Comparison of ENCODE assay signal across 20 cellular contexts in the genomic region with DNA sequence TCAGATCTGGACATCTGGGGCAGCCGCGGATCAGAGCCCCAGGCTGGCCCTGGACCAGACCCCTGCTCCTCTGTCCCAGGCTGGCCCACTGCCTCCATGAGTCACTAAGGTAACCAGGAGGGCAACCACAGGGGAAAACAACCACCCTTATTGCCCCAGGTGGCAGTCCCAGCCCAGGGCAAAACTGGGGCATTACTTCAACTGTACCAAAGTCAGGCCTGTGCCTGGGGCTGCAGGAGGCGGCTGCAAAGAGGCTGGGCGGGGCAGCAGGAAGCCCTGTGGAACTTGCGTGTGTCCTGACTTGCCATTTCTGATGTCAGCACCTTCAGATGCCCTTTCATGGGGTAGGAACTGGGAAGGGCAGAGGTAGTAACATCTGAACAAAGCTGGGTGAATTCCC. TPM values are rescaled to one million over a fixed set of nuclear protein-coding genes. Genes with fewer than 3 reads are reported as not detected.
DNase-seq lines count a peak whose midpoint lies in the region; ATAC-seq, FAIRE-seq and TF ChIP-seq lines count a peak whose summit lies in the region.
"Had no signal": no experiment of that assay in that cellular context is flagged by ENCODE, and none has a peak within 500 bp of the region (broad histone marks: within the 10 kb centered on the region; RNA-seq: fewer than 3 reads in every experiment).

No MANE protein-coding gene starts in this region.

- H3K9me3 Mint-ChIP-seq in activated CD4-positive, alpha-beta T cell treated with anti-CD3 and anti-CD28 coated beads, Interleukin-2, amount 10 ng/mL, durations not matched to agents 24 days and 14 days: no peaks in the 10 kb centered on the region
- no peaks in the 10 kb centered on the region for H3K9me3 Mint-ChIP-seq in activated CD4-positive, alpha-beta T cell treated with anti-CD3 and anti-CD28 coated beads for 36 hours (ENCODE audit: low read depth)
- H3K9me3 Mint-ChIP-seq: WTC11 had no signal

- H2AFZ ChIP-seq in mammary epithelial cell (ENCODE audit: low read depth, low read length) (peak overlapping the region; percentile 66), osteoblast (ENCODE audit: low read length) (no peak overlapping the region)

- CTCF ChIA-PET in activated CD4-positive, alpha-beta T cell treated with anti-CD3 and anti-CD28 coated beads for 36 hours (lab: Charles Lee): interaction anchor here (0.7 to 5.4 kb wide), 7 partner anchors 17 to 603 kb away, joined by 3 to 75 read pairs (median 3); no protein-coding TSS in a partner anchor
- CTCF ChIA-PET in mammary epithelial cell (lab: Charles Lee; ENCODE audit: low non-redundant PET): interaction anchor here (0.5 kb wide), 1 partner anchor 53 kb away, joined by 8 read pairs; no protein-coding TSS in a partner anchor

- WGBS in mammary epithelial cell (ENCODE audit: low coverage, missing lambda C conversion rate): 7% methylated on average over 2 of the region's 5 CpGs

- H3K79me2 ChIP-seq in mammary epithelial cell (ENCODE audit: insufficient read depth, low read length) (no peaks in the 10 kb centered on the region), osteoblast (ENCODE audit: insufficient read depth, low read length) (no peaks in the 10 kb centered on the region)

- H3K4me3 ChIP-seq in mammary epithelial cell (replicated peaks in 1 of 3; ENCODE audit: insufficient read depth in 1 of 3, low read depth in 2 of 3, low read length in 3 of 3) (no peak overlapping the region), osteoblast (ENCODE audit: insufficient read depth, low read length) (no peak overlapping the region), SJCRH30 (no peak overlapping the region)
- H3K4me3 ChIP-seq: tibial artery had no signal

- H3K9me3 ChIP-seq in mammary epithelial cell (replicated peaks; ENCODE audit: insufficient read depth, low read length) (no peaks in the 10 kb centered on the region), osteoblast (ENCODE audit: low read depth, low read length) (no peaks in the 10 kb centered on the region), SJCRH30 (replicated peaks) (no peaks in the 10 kb centered on the region)
- H3K9me3 ChIP-seq: neutrophil, tibial artery had no signal

- no peak for FAIRE-seq in RCC 7860 (lab: Jason Lieb, UNC)

- no peaks in the 10 kb centered on the region for H3K36me3 Mint-ChIP-seq in activated CD4-positive, alpha-beta T cell treated with anti-CD3 and anti-CD28 coated beads, Interleukin-2, amount 10 ng/mL, durations not matched to agents 24 days and 14 days (ENCODE audit: low read depth)
- H3K36me3 Mint-ChIP-seq in activated CD4-positive, alpha-beta T cell treated with anti-CD3 and anti-CD28 coated beads for 36 hours (ENCODE audit: low read depth): no peaks in the 10 kb centered on the region
- H3K36me3 Mint-ChIP-seq: WTC11 had no signal

- DNase-seq in activated CD4-positive, alpha-beta T cell treated with anti-CD3 and anti-CD28 coated beads, Interleukin-2, amount 10 ng/mL, durations not matched to agents 24 days and 14 days: peak; percentile 71
- no peak for DNase-seq in activated CD4-positive, alpha-beta T cell treated with anti-CD3 and anti-CD28 coated beads for 36 hours
- DNase-seq in RPMI7951 (ENCODE audit: low read depth) (peak; percentile 59), mammary epithelial cell (peak; percentile 86), osteoblast (ENCODE audit: insufficient read length, low spot score, missing footprints) (peak; percentile 34), KG1 (lab: John Stamatoyannopoulos, UW) (no peak), RCC 7860 (ENCODE audit: low spot score) (no peak), SJCRH30 (no peak)
- DNase-seq: DMS79 treated with DMSO at 0.1 percent for 48 hours; GOT3; mesendoderm; NCI-H1930; NCI-H526 treated with DMSO at 0.1 percent for 48 hours; stimulated activated CD4-positive, alpha-beta T cell treated with anti-CD3 and anti-CD28 coated beads, Interleukin-4, amount 100 ng/mL, for 24 hours; tibial artery had no signal

- H3K4me1 Mint-ChIP-seq in activated CD4-positive, alpha-beta T cell treated with anti-CD3 and anti-CD28 coated beads, Interleukin-2, amount 10 ng/mL, durations not matched to agents 24 days and 14 days: peaks cover 51% of the 10 kb centered on the region
- peaks cover 38% of the 10 kb centered on the region for H3K4me1 Mint-ChIP-seq in activated CD4-positive, alpha-beta T cell treated with anti-CD3 and anti-CD28 coated beads for 36 hours

- peak overlapping the region; percentile 76 for H3K27ac Mint-ChIP-seq in activated CD4-positive, alpha-beta T cell treated with anti-CD3 and anti-CD28 coated beads, Interleukin-2, amount 10 ng/mL, durations not matched to agents 24 days and 14 days
- no peak overlapping the region for H3K27ac Mint-ChIP-seq in activated CD4-positive, alpha-beta T cell treated with anti-CD3 and anti-CD28 coated beads for 36 hours
- H3K27ac Mint-ChIP-seq: WTC11 had no signal

- dilution Hi-C loops in mammary epithelial cell (cut with HindIII; ENCODE audit: low sequenced_read_pairs): loop anchor here (5.0 to 25.0 kb wide), 5 partner anchors 56 to 697 kb away; partner anchors contain the start of genes NPL and RNASEL

- intact Hi-C loops in activated CD4-positive, alpha-beta T cell treated with anti-CD3 and anti-CD28 coated beads, Interleukin-2, amount 10 ng/mL, durations not matched to agents 24 days and 14 days (cut with micrococcal nuclease): loop anchor here (5.0 kb wide), 2 partner anchors 159 to 499 kb away; partner anchors contain the start of gene RNASEL
- intact Hi-C loops in activated CD4-positive, alpha-beta T cell treated with anti-CD3 and anti-CD28 coated beads for 36 hours (cut with DNase I, micrococcal nuclease): loop anchor here in 1 of 2 experiments (5.0 to 10.0 kb wide), 2 partner anchors 613 to 694 kb away; no protein-coding TSS in a partner anchor
- intact Hi-C loops in mammary epithelial cell (cut with micrococcal nuclease): loop anchor here (1.0 to 5.0 kb wide), 2 partner anchors 214 to 694 kb away; no protein-coding TSS in a partner anchor

- H3K4me2 ChIP-seq in mammary epithelial cell (ENCODE audit: insufficient read depth, low read depth, low read length): peak overlapping the region; percentile 39
- no peak overlapping the region for H3K4me2 ChIP-seq in osteoblast (ENCODE audit: insufficient read depth, low read length)

- H3K27me3 Mint-ChIP-seq in activated CD4-positive, alpha-beta T cell treated with anti-CD3 and anti-CD28 coated beads, Interleukin-2, amount 10 ng/mL, durations not matched to agents 24 days and 14 days: no peaks in the 10 kb centered on the region
- no peaks in the 10 kb centered on the region for H3K27me3 Mint-ChIP-seq in activated CD4-positive, alpha-beta T cell treated with anti-CD3 and anti-CD28 coated beads for 36 hours

- H3K27me3 ChIP-seq in mammary epithelial cell (ENCODE audit: insufficient read depth, low read length) (no peaks in the 10 kb centered on the region), osteoblast (ENCODE audit: insufficient read depth, low read length) (no peaks in the 10 kb centered on the region), SJCRH30 (no peaks in the 10 kb centered on the region)
- H3K27me3 ChIP-seq: neutrophil, tibial artery had no signal

- POLR2A ChIA-PET in activated CD4-positive, alpha-beta T cell treated with anti-CD3 and anti-CD28 coated beads for 36 hours (lab: Charles Lee): no interaction called here

- no peak overlapping the region for H3K9ac ChIP-seq in mammary epithelial cell (ENCODE audit: insufficient read depth, low read length)

- H3K4me1 ChIP-seq in mammary epithelial cell (ENCODE audit: insufficient read depth, low read length) (peaks cover 22% of the 10 kb centered on the region), osteoblast (ENCODE audit: insufficient read depth, low read length) (no peaks in the 10 kb centered on the region), SJCRH30 (0 out of 2 replicates have a peak, but pooled peaks cover 2% of the 10 kb centered on the region)

- in situ Hi-C loops in mammary epithelial cell (cut with MboI; ENCODE audit: low sequenced_read_pairs in 2 of 2): loop anchor here (5.0 to 25.0 kb wide), 6 partner anchors 57 to 699 kb away; partner anchors contain the start of genes NPL (in 2 of the 2), RNASEL (in 2 of the 2) and GLUL (in 1 of the 2)

- ATAC-seq in activated CD4-positive, alpha-beta T cell treated with anti-CD3 and anti-CD28 coated beads for 36 hours: no peak
- ATAC-seq: Panc1, WTC11 had no signal

- H4K20me1 ChIP-seq in mammary epithelial cell (ENCODE audit: insufficient read depth, low read length) (no peaks in the 10 kb centered on the region), osteoblast (ENCODE audit: insufficient read depth, low read length) (no peaks in the 10 kb centered on the region)

- no TSS peak for BruUV-seq in mammary epithelial cell (replicated peaks; lab: Mats Ljungman, UMichigan)

- no peaks in the 10 kb centered on the region for H3K36me3 ChIP-seq in mammary epithelial cell (ENCODE audit: insufficient read depth, low read length)
- H3K36me3 ChIP-seq in osteoblast (ENCODE audit: insufficient read depth, low read length): no peaks in the 10 kb centered on the region
- no peaks in the 10 kb centered on the region for H3K36me3 ChIP-seq in SJCRH30
- H3K36me3 ChIP-seq: neutrophil, tibial artery had no signal

- peak overlapping the region; percentile 34 for H3K4me3 Mint-ChIP-seq in activated CD4-positive, alpha-beta T cell treated with anti-CD3 and anti-CD28 coated beads, Interleukin-2, amount 10 ng/mL, durations not matched to agents 24 days and 14 days
- no peak overlapping the region for H3K4me3 Mint-ChIP-seq in activated CD4-positive, alpha-beta T cell treated with anti-CD3 and anti-CD28 coated beads for 36 hours
- H3K4me3 Mint-ChIP-seq: WTC11 had no signal

- TF ChIP-seq CTCF in mammary epithelial cell (conservative IDR thresholded peaks at IDR 0.05 in 1 of 2, IDR thresholded peaks at IDR 0.05 in 1 of 2; ENCODE audit: extremely low read depth in 1 of 2, insufficient read depth in 1 of 2, low read depth in 1 of 2, low read length in 2 of 2) (no peak), osteoblast (IDR thresholded peaks at IDR 0.05; ENCODE audit: extremely low read depth, low read depth, low read length) (no peak)

- H3K27ac ChIP-seq in mammary epithelial cell (ENCODE audit: insufficient read depth, low read depth, low read length) (peak overlapping the region; percentile 71), osteoblast (ENCODE audit: low read depth, low read length) (no peak overlapping the region), SJCRH30 (no peak overlapping the region)
- H3K27ac ChIP-seq: 22Rv1, neutrophil, tibial artery had no signal

RNA-seq across cellular contexts. Expression of gene ZNF648, which starts 26.4 kb away (rescaled TPM):
- total RNA-seq in activated CD4-positive, alpha-beta T cell treated with anti-CD3 and anti-CD28 coated beads, Interleukin-2, amount 10 ng/mL, durations not matched to agents 24 days and 14 days: not detected in 2 replicates
- not detected for total RNA-seq in activated CD4-positive, alpha-beta T cell treated with anti-CD3 and anti-CD28 coated beads for 36 hours
- total RNA-seq in RPMI7951 (2014; rRNA removed; shearing (Covaris generic)): not detected in 2 replicates
- 1 to 10 TPM in 1 of 2 donors, under 1 TPM in 1; 0.07 to 1.3 TPM for total RNA-seq in mammary epithelial cell
- polyA plus RNA-seq in mammary epithelial cell: 0.02 TPM
- polyA minus RNA-seq in mammary epithelial cell: 1.0 TPM
- total RNA-seq in osteoblast: not detected in 2 replicates
- total RNA-seq in SJCRH30 (2014; rRNA removed; shearing (Covaris generic)): not detected in 2 replicates
- polyA plus RNA-seq: BJ had no signal

Comparison
In these comparisons a context has a peak if more than half of its experiments do, and no peak if none do; other contexts are left out.
1. DNase-seq: peak in activated CD4-positive, alpha-beta T cell treated with anti-CD3 and anti-CD28 coated beads, Interleukin-2, amount 10 ng/mL, durations not matched to agents 24 days and 14 days (single experiment), RPMI7951 (single experiment), mammary epithelial cell (single experiment) and osteoblast (single experiment); none in activated CD4-positive, alpha-beta T cell treated with anti-CD3 and anti-CD28 coated beads for 36 hours (single experiment), KG1 (single experiment), RCC 7860 (single experiment) and SJCRH30 (0 of 2).